In the genomic region with DNA sequence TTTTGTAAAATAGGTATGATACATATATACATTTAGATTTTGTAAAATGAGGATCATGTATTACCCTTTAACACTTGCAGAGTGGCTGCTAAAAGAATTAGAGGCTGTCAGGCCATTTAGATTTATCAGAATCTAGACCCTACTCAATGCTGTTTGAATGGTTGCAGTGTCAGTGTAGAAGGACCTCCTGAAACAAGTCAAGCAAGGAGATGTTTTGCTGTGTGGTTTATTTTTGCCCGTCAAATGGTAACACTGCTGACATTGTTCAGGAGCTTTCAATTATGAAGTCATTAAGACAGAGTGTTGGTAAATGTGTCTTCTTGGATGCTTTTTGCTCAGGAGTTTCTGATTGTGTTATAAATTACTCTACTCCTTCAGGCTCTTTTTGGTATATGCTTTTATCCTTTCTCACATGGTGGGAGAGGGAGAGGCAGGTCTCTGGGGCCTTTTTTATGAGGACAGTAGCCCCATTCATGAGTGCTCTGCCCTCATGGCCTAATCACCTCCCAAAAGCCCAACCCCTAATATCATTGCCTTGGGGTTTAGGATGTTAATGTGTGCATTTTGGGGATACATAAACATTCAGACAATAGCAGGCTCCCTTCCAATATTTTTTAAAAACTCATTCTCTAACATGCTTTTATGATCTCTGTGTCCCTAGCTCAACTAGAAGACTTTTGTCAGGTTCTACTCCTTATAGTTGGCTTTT, we compare ENCODE assay signal across 1 cellular context.
TF ChIP-seq lines count a peak whose summit lies in the region.

No MANE protein-coding gene starts in this region.

TF ChIP-seq in K562, 482 proteins besides CTCF, POLR2A, EP300 and RAD21:
- TF ChIP-seq, protein P1, sequence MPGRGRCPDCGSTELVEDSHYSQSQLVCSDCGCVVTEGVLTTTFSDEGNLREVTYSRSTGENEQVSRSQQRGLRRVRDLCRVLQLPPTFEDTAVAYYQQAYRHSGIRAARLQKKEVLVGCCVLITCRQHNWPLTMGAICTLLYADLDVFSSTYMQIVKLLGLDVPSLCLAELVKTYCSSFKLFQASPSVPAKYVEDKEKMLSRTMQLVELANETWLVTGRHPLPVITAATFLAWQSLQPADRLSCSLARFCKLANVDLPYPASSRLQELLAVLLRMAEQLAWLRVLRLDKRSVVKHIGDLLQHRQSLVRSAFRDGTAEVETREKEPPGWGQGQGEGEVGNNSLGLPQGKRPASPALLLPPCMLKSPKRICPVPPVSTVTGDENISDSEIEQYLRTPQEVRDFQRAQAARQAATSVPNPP (IDR thresholded peaks at IDR 0.05; ENCODE audit: borderline replicate concordance, insufficient read depth, insufficient read length), result no peak
- TF ChIP-seq, protein P2, sequence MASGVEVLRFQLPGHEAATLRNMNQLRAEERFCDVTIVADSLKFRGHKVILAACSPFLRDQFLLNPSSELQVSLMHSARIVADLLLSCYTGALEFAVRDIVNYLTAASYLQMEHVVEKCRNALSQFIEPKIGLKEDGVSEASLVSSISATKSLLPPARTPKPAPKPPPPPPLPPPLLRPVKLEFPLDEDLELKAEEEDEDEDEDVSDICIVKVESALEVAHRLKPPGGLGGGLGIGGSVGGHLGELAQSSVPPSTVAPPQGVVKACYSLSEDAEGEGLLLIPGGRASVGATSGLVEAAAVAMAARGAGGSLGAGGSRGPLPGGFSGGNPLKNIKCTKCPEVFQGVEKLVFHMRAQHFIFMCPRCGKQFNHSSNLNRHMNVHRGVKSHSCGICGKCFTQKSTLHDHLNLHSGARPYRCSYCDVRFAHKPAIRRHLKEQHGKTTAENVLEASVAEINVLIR (CRISPR knock-in tag; IDR thresholded peaks at IDR 0.05), result no peak
- TF ChIP-seq PHF20 (IDR thresholded peaks at IDR 0.05; ENCODE audit: partially characterized antibody), result no peak
- no peak for TF ChIP-seq CHCHD3 (CRISPR knock-in tag; IDR thresholded peaks at IDR 0.05)
- TF ChIP-seq, protein P3, sequence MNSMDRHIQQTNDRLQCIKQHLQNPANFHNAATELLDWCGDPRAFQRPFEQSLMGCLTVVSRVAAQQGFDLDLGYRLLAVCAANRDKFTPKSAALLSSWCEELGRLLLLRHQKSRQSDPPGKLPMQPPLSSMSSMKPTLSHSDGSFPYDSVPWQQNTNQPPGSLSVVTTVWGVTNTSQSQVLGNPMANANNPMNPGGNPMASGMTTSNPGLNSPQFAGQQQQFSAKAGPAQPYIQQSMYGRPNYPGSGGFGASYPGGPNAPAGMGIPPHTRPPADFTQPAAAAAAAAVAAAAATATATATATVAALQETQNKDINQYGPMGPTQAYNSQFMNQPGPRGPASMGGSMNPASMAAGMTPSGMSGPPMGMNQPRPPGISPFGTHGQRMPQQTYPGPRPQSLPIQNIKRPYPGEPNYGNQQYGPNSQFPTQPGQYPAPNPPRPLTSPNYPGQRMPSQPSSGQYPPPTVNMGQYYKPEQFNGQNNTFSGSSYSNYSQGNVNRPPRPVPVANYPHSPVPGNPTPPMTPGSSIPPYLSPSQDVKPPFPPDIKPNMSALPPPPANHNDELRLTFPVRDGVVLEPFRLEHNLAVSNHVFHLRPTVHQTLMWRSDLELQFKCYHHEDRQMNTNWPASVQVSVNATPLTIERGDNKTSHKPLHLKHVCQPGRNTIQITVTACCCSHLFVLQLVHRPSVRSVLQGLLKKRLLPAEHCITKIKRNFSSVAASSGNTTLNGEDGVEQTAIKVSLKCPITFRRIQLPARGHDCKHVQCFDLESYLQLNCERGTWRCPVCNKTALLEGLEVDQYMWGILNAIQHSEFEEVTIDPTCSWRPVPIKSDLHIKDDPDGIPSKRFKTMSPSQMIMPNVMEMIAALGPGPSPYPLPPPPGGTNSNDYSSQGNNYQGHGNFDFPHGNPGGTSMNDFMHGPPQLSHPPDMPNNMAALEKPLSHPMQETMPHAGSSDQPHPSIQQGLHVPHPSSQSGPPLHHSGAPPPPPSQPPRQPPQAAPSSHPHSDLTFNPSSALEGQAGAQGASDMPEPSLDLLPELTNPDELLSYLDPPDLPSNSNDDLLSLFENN (IDR thresholded peaks at IDR 0.05; ENCODE audit: low read depth in 2 of 2, low read length in 2 of 2), result no peak
